In genomic region chr19:16051254-16052025, GRCh38 we compare ENCODE assay signal across 10 cellular contexts. TPM values are rescaled to one million over a fixed set of nuclear protein-coding genes. Genes with fewer than 3 reads are reported as not detected.
A peak's percentile ranks its signal among the peaks of the same experiment; 100 is the strongest.
DNase-seq lines count a peak whose midpoint lies in the region; ATAC-seq and TF ChIP-seq lines count a peak whose summit lies in the region.
"Had no signal": no experiment of that assay in that cellular context is flagged by ENCODE, and none has a peak within 500 bp of the region (broad histone marks: within the 10 kb centered on the region; RNA-seq: fewer than 3 reads in every experiment).

No MANE protein-coding gene starts in this region.

- peaks cover 0 to 16% (median 0%) of the 10 kb centered on the region in 12 donors for H3K9me3 ChIP-seq in heart left ventricle
- H3K9me3 ChIP-seq in right atrium auricular region, result peaks cover 0 to 12% of the 10 kb centered on the region in 2 donors
- H3K9me3 ChIP-seq: esophagus muscularis mucosa had no signal

- no peak overlapping the region for H3K4me3 ChIP-seq in heart left ventricle
- H3K4me3 ChIP-seq in right atrium auricular region, result no peak overlapping the region
- H3K4me3 ChIP-seq: esophagus muscularis mucosa had no signal

- peaks cover 8% of the 10 kb centered on the region for H3K9me3 Mint-ChIP-seq in T-helper 2 cell treated with Interferon-gamma antibody and Interleukin-4, amounts not matched to agents 5 μg/mL and 100 μg/mL, for 36 hours

- H3K36me3 Mint-ChIP-seq in T-helper 2 cell treated with Interferon-gamma antibody and Interleukin-4, amounts not matched to agents 5 μg/mL and 100 μg/mL, for 36 hours (ENCODE audit: low read depth), result peaks cover 2% of the 10 kb centered on the region

- H3K27me3 ChIP-seq in heart left ventricle (peaks cover 0 to 9% (median 0%) of the 10 kb centered on the region in 9 donors), right atrium auricular region (no peaks in the 10 kb centered on the region)
- H3K27me3 ChIP-seq: esophagus muscularis mucosa had no signal

- TF ChIP-seq CTCF in heart left ventricle (IDR thresholded peaks at IDR 0.05) (peak in 3 of 12 donors; percentile 12 to 19 (median 16)), right atrium auricular region (IDR thresholded peaks at IDR 0.05) (no peak)

- H3K27me3 Mint-ChIP-seq in T-helper 2 cell treated with Interferon-gamma antibody and Interleukin-4, amounts not matched to agents 5 μg/mL and 100 μg/mL, for 36 hours (ENCODE audit: low read depth), result peaks cover 13% of the 10 kb centered on the region

- H3K27ac ChIP-seq in heart left ventricle (no peak overlapping the region), right atrium auricular region (no peak overlapping the region)
- H3K27ac ChIP-seq: esophagus muscularis mucosa had no signal

- no peak overlapping the region for H3K27ac Mint-ChIP-seq in T-helper 2 cell treated with Interferon-gamma antibody and Interleukin-4, amounts not matched to agents 5 μg/mL and 100 μg/mL, for 36 hours

- no peak for DNase-seq in heart left ventricle
- DNase-seq in right atrium auricular region (ENCODE audit: low spot score), result no peak
- DNase-seq in T-helper 2 cell treated with Interferon-gamma antibody and Interleukin-4, amounts not matched to agents 5 μg/mL and 100 μg/mL, for 36 hours (ENCODE audit: low spot score), result peak; percentile 22
- DNase-seq in erythroblast (lab: John Stamatoyannopoulos, UW), result peak; percentile 41 to 45
- no peak for DNase-seq in stimulated activated naive CD8-positive, alpha-beta T cell treated with anti-CD3 and anti-CD28 coated beads, Interleukin-15, Interleukin-2, amounts not matched to agents 100 U/mL and 50 U/mL, for 24 hours
- no peak for DNase-seq in midbrain (lab: John Stamatoyannopoulos, UW)
- DNase-seq: NCI-H526 had no signal

- H3K36me3 ChIP-seq in heart left ventricle (no peaks in the 10 kb centered on the region), right atrium auricular region (no peaks in the 10 kb centered on the region)
- H3K36me3 ChIP-seq: esophagus muscularis mucosa had no signal

- no peak overlapping the region for H3K4me3 Mint-ChIP-seq in T-helper 2 cell treated with Interferon-gamma antibody and Interleukin-4, amounts not matched to agents 5 μg/mL and 100 μg/mL, for 36 hours

- peak in 3 of 4 donors; percentile 29 to 79 (median 69) for ATAC-seq in heart left ventricle
- peak; percentile 98 for ATAC-seq in stimulated activated naive CD8-positive, alpha-beta T cell treated with anti-CD3 and anti-CD28 coated beads, Interleukin-15, Interleukin-2, amounts not matched to agents 100 U/mL and 50 U/mL, for 24 hours
- ATAC-seq in HG02870 (IDR thresholded peaks at IDR 0.05; ENCODE audit: unreplicated experiment), result no peak
- no peak for ATAC-seq in HG02571 (IDR thresholded peaks at IDR 0.05; ENCODE audit: unreplicated experiment)

- intact Hi-C loops in heart left ventricle (cut with DNase I), result loop anchor here in 1 of 10 donors (5.0 kb wide), 1 partner anchor 56 kb away; no protein-coding TSS in a partner anchor

- H3K4me1 Mint-ChIP-seq in T-helper 2 cell treated with Interferon-gamma antibody and Interleukin-4, amounts not matched to agents 5 μg/mL and 100 μg/mL, for 36 hours (ENCODE audit: low read depth), result peaks cover 7% of the 10 kb centered on the region

- TF ChIP-seq POLR2A in heart left ventricle (IDR thresholded peaks at IDR 0.05) (no peak), erythroblast (IDR thresholded peaks at IDR 0.05; ENCODE audit: low read length) (no peak)

- H3K4me1 ChIP-seq in heart left ventricle (no peaks in the 10 kb centered on the region), right atrium auricular region (no peaks in the 10 kb centered on the region)
- H3K4me1 ChIP-seq: esophagus muscularis mucosa had no signal

- 33 to 44% (median 37%) methylated on average over 11 of the region's 11 CpGs for WGBS in heart left ventricle, 4 donors

RNA-seq across cellular contexts. Expression of gene TPM4, which starts 24.9 kb away (rescaled TPM):
- total RNA-seq in heart left ventricle, result 100 to 1,000 TPM in 3 of 9 donors, 10 to 100 TPM in 6; 49.2 to 260 (median 92.1) TPM
- polyA plus RNA-seq in heart left ventricle, result 100 to 1,000 TPM in 1 of 2 donors, 10 to 100 TPM in 1; 65.0 to 175 TPM
- 100 to 1,000 TPM; 163 to 194 TPM for total RNA-seq in right atrium auricular region

Comparison
In these comparisons a context has a peak if more than half of its experiments do, and no peak if none do; other contexts are left out.
1. ATAC-seq: peak in heart left ventricle (3 of 4) and stimulated activated naive CD8-positive, alpha-beta T cell treated with anti-CD3 and anti-CD28 coated beads, Interleukin-15, Interleukin-2, amounts not matched to agents 100 U/mL and 50 U/mL, for 24 hours (single experiment); none in HG02870 (single experiment) and HG02571 (single experiment).
2. DNase-seq: peak in T-helper 2 cell treated with Interferon-gamma antibody and Interleukin-4, amounts not matched to agents 5 μg/mL and 100 μg/mL, for 36 hours (single experiment) and erythroblast (2 of 2); none in heart left ventricle (0 of 5), right atrium auricular region (single experiment), stimulated activated naive CD8-positive, alpha-beta T cell treated with anti-CD3 and anti-CD28 coated beads, Interleukin-15, Interleukin-2, amounts not matched to agents 100 U/mL and 50 U/mL, for 24 hours (single experiment) and midbrain (single experiment).